Comparison of ENCODE assay signal across 8 cellular contexts in genomic region chr12:29889737-29890136, GRCh38.
A peak's percentile ranks its signal among the peaks of the same experiment; 100 is the strongest.
DNase-seq lines count a peak whose midpoint lies in the region; ATAC-seq and TF ChIP-seq lines count a peak whose summit lies in the region.

No MANE protein-coding gene starts in this region.

- H3K27me3 ChIP-seq in BJ (ENCODE audit: control insufficient read depth, insufficient read depth, low read length), result no peaks in the 10 kb centered on the region

- ATAC-seq in GM19023 (IDR thresholded peaks at IDR 0.05; ENCODE audit: unreplicated experiment), result no peak

- TF ChIP-seq CTCF in BJ (IDR thresholded peaks at IDR 0.05; ENCODE audit: insufficient read depth, low read depth, low read length), result peak; percentile 48

- DNase-seq in BJ (ENCODE audit: low read depth) (no peak), HK-2 (ENCODE audit: unreplicated experiment) (peak; percentile 8), SW 1271 (lab: John Stamatoyannopoulos, UW) (peak; percentile 6 to 21), glomerular endothelial cell (ENCODE audit: extremely low read depth, low read depth, low spot score) (peak; percentile 10), skeletal muscle cell (ENCODE audit: low read depth) (peak; percentile 12), glomerular visceral epithelial cell (ENCODE audit: extremely low spot score) (no peak)
- no peak for DNase-seq in activated naive CD4-positive, alpha-beta T cell treated with Interleukin-2 at 50 U/mL for 16 hours

- H3K36me3 ChIP-seq in BJ (ENCODE audit: control insufficient read depth, insufficient read depth, low read length), result no peaks in the 10 kb centered on the region

- POLR2A ChIA-PET in BJ (lab: Charles Lee), result no interaction called here

- CTCF ChIA-PET in BJ (lab: Yijun Ruan, JAX), result interaction anchor here (0.9 to 2.1 kb wide), 6 partner anchors 9 to 372 kb away, joined by 4 to 8 read pairs (median 5); no protein-coding TSS in a partner anchor

- H3K4me3 ChIP-seq in BJ (ENCODE audit: low read depth, low read length) (no peak overlapping the region), skeletal muscle cell (ENCODE audit: low read depth, low read length) (no peak overlapping the region)

Comparison
In these comparisons a context has a peak if more than half of its experiments do, and no peak if none do; other contexts are left out.
1. DNase-seq: peak in HK-2 (single experiment), SW 1271 (2 of 2), glomerular endothelial cell (single experiment) and skeletal muscle cell (single experiment); none in BJ (single experiment), activated naive CD4-positive, alpha-beta T cell treated with Interleukin-2 at 50 U/mL for 16 hours (single experiment) and glomerular visceral epithelial cell (single experiment).